In the genomic region with DNA sequence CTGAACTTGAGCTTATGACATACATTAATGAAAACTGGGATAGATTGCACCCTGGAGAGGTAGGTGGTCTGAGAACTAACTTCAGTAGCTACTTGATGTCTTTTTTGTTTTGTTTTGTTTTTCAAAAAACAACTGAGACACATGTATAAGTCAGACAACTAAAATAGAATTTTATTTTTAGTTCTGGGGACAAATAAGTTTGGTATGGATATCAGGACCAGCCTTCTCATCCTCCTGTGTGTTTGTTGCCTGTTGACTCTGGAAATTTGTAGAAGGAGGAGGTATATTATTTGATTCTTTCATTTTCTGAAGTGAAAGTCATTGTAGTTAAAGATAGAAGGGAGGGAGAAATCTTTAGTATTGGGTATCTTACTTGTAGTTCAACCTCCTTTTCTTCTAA, we compare ENCODE assay signal across 27 cellular contexts.
"Had no signal": no experiment of that assay in that cellular context is flagged by ENCODE, and none has a peak within 500 bp of the region (broad histone marks: within the 10 kb centered on the region; RNA-seq: fewer than 3 reads in every experiment).

No MANE protein-coding gene starts in this region.

- H3K27ac Mint-ChIP-seq: activated CD4-positive, alpha-beta memory T cell treated with anti-CD3 and anti-CD28 coated beads, Interleukin-2, amount 10 ng/mL, durations not matched to agents 7 days and 5 days; activated naive CD4-positive, alpha-beta T cell treated with anti-CD3 and anti-CD28 coated beads for 36 hours; activated naive CD8-positive, alpha-beta T cell; T-cell had no signal

- H3K9me3 Mint-ChIP-seq: activated CD4-positive, alpha-beta memory T cell treated with anti-CD3 and anti-CD28 coated beads, Interleukin-2, amount 10 ng/mL, durations not matched to agents 7 days and 5 days; activated naive CD4-positive, alpha-beta T cell treated with anti-CD3 and anti-CD28 coated beads for 36 hours; activated T-cell treated with anti-CD3 and anti-CD28 coated beads, Interleukin-2, amount 50 U/mL, for 4 hours; brain; central memory CD8-positive, alpha-beta T cell; T-cell had no signal

- H3K4me3 Mint-ChIP-seq: activated CD4-positive, alpha-beta memory T cell treated with anti-CD3 and anti-CD28 coated beads, Interleukin-2, amount 10 ng/mL, durations not matched to agents 7 days and 5 days; activated naive CD4-positive, alpha-beta T cell treated with anti-CD3 and anti-CD28 coated beads for 36 hours; activated naive CD8-positive, alpha-beta T cell; activated T-cell treated with anti-CD3 and anti-CD28 coated beads, Interleukin-2, amount 50 U/mL, for 4 hours; brain; central memory CD8-positive, alpha-beta T cell; T-cell had no signal

- FAIRE-seq: astrocyte had no signal

- ATAC-seq: activated T-cell treated with anti-CD3 and anti-CD28 coated beads, Interleukin-2, amount 50 U/mL, for 4 hours; Panc1; Right ventricle myocardium inferior; T-cell had no signal

- H3K27me3 Mint-ChIP-seq: activated CD4-positive, alpha-beta memory T cell treated with anti-CD3 and anti-CD28 coated beads, Interleukin-2, amount 10 ng/mL, durations not matched to agents 7 days and 5 days; activated naive CD8-positive, alpha-beta T cell; brain; central memory CD8-positive, alpha-beta T cell; T-cell had no signal

- DNase-seq: activated CD4-positive, alpha-beta memory T cell treated with anti-CD3 and anti-CD28 coated beads, Interleukin-2, amount 10 ng/mL, durations not matched to agents 7 days and 5 days; activated CD4-positive, alpha-beta T cell treated with anti-CD3 and anti-CD28 coated beads, Interleukin-2, amount 50 U/mL, for 1 hour; activated CD4-positive, CD25-positive, alpha-beta regulatory T cell; activated CD8-positive, alpha-beta memory T cell treated with anti-CD3 and anti-CD28 coated beads, Interleukin-2, amount 50 U/mL, for 48 hours; activated gamma-delta T cell; activated naive CD4-positive, alpha-beta T cell treated with anti-CD3 and anti-CD28 coated beads for 36 hours; activated T-cell treated with anti-CD3 and anti-CD28 coated beads, Interleukin-2, amount 50 U/mL, for 4 hours; amygdala; Kasumi-1; KBM-7; NCI-H1105 treated with DMSO at 0.1 percent for 48 hours; NCI-H1436 treated with DMSO at 0.1 percent for 48 hours; NCI-H187; NCI-H2081; NCI-H510A treated with DMSO at 0.1 percent for 48 hours; NCI-H69; NK-92 treated with Interleukin-12 subunit alpha and Interleukin-12 subunit beta, amount 100 ng/mL, for 24 hours; OCI-M1; RPMI8226; T-cell; T1000 had no signal
